In genomic region chr2:121530563-121531334, GRCh38 we compare ENCODE assay signal across 8 cellular contexts. TPM values are rescaled to one million over a fixed set of nuclear protein-coding genes. Genes with fewer than 3 reads are reported as not detected.
DNase-seq lines count a peak whose midpoint lies in the region; ATAC-seq and TF ChIP-seq lines count a peak whose summit lies in the region.

Gene RNU4ATAC (plus strand): TSS chr2:121530880.

- peak within 1 kb of the TSS; percentile 100 for H3K27ac Mint-ChIP-seq in activated T-cell treated with anti-CD3 and anti-CD28 coated beads, Interleukin-2, amount 50 U/mL, for 24 hours

- peak within 1 kb of the TSS; percentile 97 for H3K56ac ChIP-seq in IMR-90 (ENCODE audit: extremely low read depth, insufficient read depth, low read length)

- H3K14ac ChIP-seq in IMR-90 (replicated peaks; ENCODE audit: low read depth, low read length) = peak within 1 kb of the TSS; percentile 98

- H4K8ac ChIP-seq in IMR-90 (ENCODE audit: low read depth in 2 of 2, low read length in 2 of 2) = peak within 1 kb of the TSS; percentile 45 to 97

- intact Hi-C loops in IMR-90 (cut with micrococcal nuclease) = loop anchor here (1.0 to 5.0 kb wide), 5 partner anchors 67 to 218 kb away; partner anchors contain the start of genes CLASP1 and NIFK
- intact Hi-C loops in esophagus muscularis mucosa (cut with DNase I) = loop anchor here (5.0 kb wide), 2 partner anchors 187 to 202 kb away; no protein-coding TSS in a partner anchor

- peak; percentile 59 for TF ChIP-seq RAD21 in IMR-90 (IDR thresholded peaks at IDR 0.05; ENCODE audit: low read length)

- H3K27me3 ChIP-seq in IMR-90 (ENCODE audit: control insufficient read depth, insufficient read depth, low read length) = no peaks in the 10 kb centered on the region
- no peaks in the 10 kb centered on the region for H3K27me3 ChIP-seq in esophagus muscularis mucosa
- H3K27me3 ChIP-seq in muscle layer of duodenum (ENCODE audit: low read depth, low read length) = no peaks in the 10 kb centered on the region

- peak within 1 kb of the TSS; percentile 46; the same call in 1 of the 3 replicates for H2BK15ac ChIP-seq in IMR-90 (ENCODE audit: low read depth, low read length)

- H3K4me2 ChIP-seq in IMR-90 (ENCODE audit: low read depth, low read length) = peak within 1 kb of the TSS; percentile 84

- POLR2A ChIA-PET in IMR-90 (lab: Charles Lee; ENCODE audit: unreplicated experiment) = interaction anchor here (0.6 to 1.1 kb wide), 5 partner anchors 13 to 185 kb away, joined by 3 to 12 read pairs (median 6); partner anchors contain the start of gene CLASP1

- H3K4me3 ChIP-seq in IMR-90 (ENCODE audit: insufficient read depth, low read depth, low read length) (peak within 1 kb of the TSS; percentile 79), esophagus muscularis mucosa (peak within 1 kb of the TSS; percentile 69 to 86 (median 79)), muscle layer of duodenum (ENCODE audit: low read depth in 1 of 2, low read length in 2 of 2) (peak within 1 kb of the TSS; percentile 81 to 90)

- H3K23ac ChIP-seq in IMR-90 (ENCODE audit: low read depth, low read length) = peak within 1 kb of the TSS; percentile 95

- H3K27me3 Mint-ChIP-seq in activated T-cell treated with anti-CD3 and anti-CD28 coated beads, Interleukin-2, amount 50 U/mL, for 24 hours = no peaks in the 10 kb centered on the region

- H2AFZ ChIP-seq in IMR-90 (replicated peaks; ENCODE audit: low read length, poor library complexity) = peak within 1 kb of the TSS; percentile 91

- H3K79me1 ChIP-seq in IMR-90 (ENCODE audit: low read depth in 1 of 2, low read length in 2 of 2) = peaks cover 27 to 59% of the 10 kb centered on the region in 2 experiments

- H3K36me3 Mint-ChIP-seq in activated T-cell treated with anti-CD3 and anti-CD28 coated beads, Interleukin-2, amount 50 U/mL, for 24 hours (ENCODE audit: low read depth) = peaks cover 42% of the 10 kb centered on the region

- TF ChIP-seq POLR2A in IMR-90 (IDR thresholded peaks at IDR 0.05; ENCODE audit: low read depth, low read length) (peak; percentile 99), esophagus muscularis mucosa (IDR thresholded peaks at IDR 0.05; ENCODE audit: low read depth) (peak; percentile 100)

- peak within 1 kb of the TSS; percentile 94 for H2AK9ac ChIP-seq in IMR-90 (replicated peaks; ENCODE audit: low read depth, low read length, poor library complexity)

- 2% methylated on average over 12 of the region's 47 CpGs; no CpG with 5 or more reads in 1 of the 2 experiments for whole genome bisulfite sequencing in IMR-90 (ENCODE audit: extremely low coverage in 2 of 2, insufficient read length in 1 of 2), 2 experiments
- under 1% methylated on average over 41 of the region's 47 CpGs for WGBS in esophagus muscularis mucosa

- H3K27ac ChIP-seq in IMR-90 (ENCODE audit: insufficient read depth, low read length) (peak within 1 kb of the TSS; percentile 94), esophagus muscularis mucosa (replicated peaks in 1 of 4) (peak within 1 kb of the TSS; percentile 91 to 95 (median 94)), muscle layer of duodenum (ENCODE audit: low read length) (peak within 1 kb of the TSS; percentile 97)

- peaks cover 9% of the 10 kb centered on the region for H3K9me1 ChIP-seq in IMR-90 (ENCODE audit: insufficient read depth, low read length)

- ATAC-seq in GM21528 (IDR thresholded peaks at IDR 0.05; ENCODE audit: low FRiP score, unreplicated experiment) (peak; percentile 82), IMR-90 (ENCODE audit: low read depth) (peak; percentile 83)

- H2AK5ac ChIP-seq in IMR-90 (ENCODE audit: low read depth, low read length) = peak within 1 kb of the TSS; percentile 91

- peak within 1 kb of the TSS; percentile 91 for H2BK5ac ChIP-seq in IMR-90 (ENCODE audit: low read depth, low read length, poor library complexity, severe bottlenecking)

- H3K9me3 ChIP-seq in IMR-90 (ENCODE audit: control insufficient read depth, insufficient read depth, low read length) = no peaks in the 10 kb centered on the region
- no peaks in the 10 kb centered on the region for H3K9me3 ChIP-seq in esophagus muscularis mucosa
- H3K9me3 ChIP-seq in muscle layer of duodenum (ENCODE audit: control insufficient read depth in 1 of 2, low read length in 2 of 2) = no peaks in the 10 kb centered on the region

- CTCF ChIA-PET in IMR-90 (lab: Yijun Ruan, JAX) = interaction anchor here (0.5 to 1.1 kb wide), 6 partner anchors 10 to 188 kb away, joined by 3 to 5 read pairs (median 3); no protein-coding TSS in a partner anchor

- H3K4me1 ChIP-seq in IMR-90 (ENCODE audit: control insufficient read depth, insufficient read depth, low read length) = peaks cover 6% of the 10 kb centered on the region
- peaks cover 48 to 75% (median 64%) of the 10 kb centered on the region in 4 donors for H3K4me1 ChIP-seq in esophagus muscularis mucosa
- H3K4me1 ChIP-seq in muscle layer of duodenum (ENCODE audit: control insufficient read depth in 1 of 2, insufficient read depth in 2 of 2, low read length in 2 of 2) = peaks cover 20 to 54% of the 10 kb centered on the region in 2 donors

- peak within 1 kb of the TSS; percentile 89 for H2BK20ac ChIP-seq in IMR-90 (ENCODE audit: low read depth, low read length)

- dilution Hi-C loops in IMR-90 (cut with HindIII; ENCODE audit: low sequenced_read_pairs, unreplicated experiment) = no loop called here

- peaks cover 70% of the 10 kb centered on the region for H3K4me1 Mint-ChIP-seq in activated T-cell treated with anti-CD3 and anti-CD28 coated beads, Interleukin-2, amount 50 U/mL, for 24 hours (ENCODE audit: low read depth)

- TSS peak; percentile 100 for BruUV-seq in IMR-90 (replicated peaks; lab: Mats Ljungman, UMichigan)

- peak within 1 kb of the TSS; percentile 95 for H3K18ac ChIP-seq in IMR-90 (ENCODE audit: low read depth, low read length)

- H4K20me1 ChIP-seq in IMR-90 (ENCODE audit: insufficient read depth, low read length) = peaks cover 25% of the 10 kb centered on the region

- peak within 1 kb of the TSS; percentile 82 for H4K5ac ChIP-seq in IMR-90 (ENCODE audit: low read depth, low read length)

- DNase-seq in DMS153 treated with DMSO at 0.1 percent for 48 hours (lab: John Stamatoyannopoulos, UW; ENCODE audit: unreplicated experiment) = peak; percentile 85
- DNase-seq in IMR-90 = peak; percentile 99
- peak; percentile 77 for DNase-seq in OCI-M2 (lab: John Stamatoyannopoulos, UW; ENCODE audit: unreplicated experiment)
- DNase-seq in activated T-cell treated with anti-CD3 and anti-CD28 coated beads, Interleukin-2, amount 50 U/mL, for 24 hours = peak; percentile 92
- DNase-seq in esophagus muscularis mucosa (ENCODE audit: extremely low spot score) = peak; percentile 97
- peak; percentile 76 to 82 for DNase-seq in stimulated activated CD8-positive, alpha-beta memory T cell treated with anti-CD3 and anti-CD28 coated beads, Interleukin-7, amount 100 ng/mL, for 4 hours (ENCODE audit: low read depth in 2 of 2)

- in situ Hi-C loops in IMR-90 (cut with MboI; ENCODE audit: low sequenced_read_pairs) = loop anchor here (10.0 to 25.0 kb wide), 2 partner anchors 194 to 443 kb away; no protein-coding TSS in a partner anchor

- peak within 1 kb of the TSS; percentile 89 for H3K9ac ChIP-seq in IMR-90 (ENCODE audit: low read depth, low read length)

- H3K4me3 Mint-ChIP-seq in activated T-cell treated with anti-CD3 and anti-CD28 coated beads, Interleukin-2, amount 50 U/mL, for 24 hours = peak within 1 kb of the TSS; percentile 83

- peak within 1 kb of the TSS; percentile 98 for H3K4ac ChIP-seq in IMR-90 (ENCODE audit: low read depth, low read length)

- TF ChIP-seq EP300 in esophagus muscularis mucosa (IDR thresholded peaks at IDR 0.05) = no peak

- H4K91ac ChIP-seq in IMR-90 (ENCODE audit: insufficient read depth, low read depth, low read length) = peak within 1 kb of the TSS; percentile 95

- H3K36me3 ChIP-seq in IMR-90 (ENCODE audit: control insufficient read depth, insufficient read depth, low read length) (peaks cover 3% of the 10 kb centered on the region), esophagus muscularis mucosa (peaks cover 0 to 5% (median 2%) of the 10 kb centered on the region in 4 donors), muscle layer of duodenum (ENCODE audit: control insufficient read depth in 1 of 2, insufficient read depth in 2 of 2, low read length in 2 of 2) (peaks cover 0 to 4% of the 10 kb centered on the region in 2 donors)

- H2BK120ac ChIP-seq in IMR-90 (ENCODE audit: low read depth, low read length) = peak within 1 kb of the TSS; percentile 89

- peak; percentile 58 for TF ChIP-seq CTCF in IMR-90 (conservative IDR thresholded peaks at IDR 0.05; ENCODE audit: low read depth, low read length)
- peak; percentile 67 to 74 (median 69) for TF ChIP-seq CTCF in esophagus muscularis mucosa (IDR thresholded peaks at IDR 0.05)

- no peaks in the 10 kb centered on the region for H3K9me3 Mint-ChIP-seq in activated T-cell treated with anti-CD3 and anti-CD28 coated beads, Interleukin-2, amount 50 U/mL, for 24 hours

TF ChIP-seq in IMR-90, 13 proteins besides CTCF, POLR2A, EP300 and RAD21 (continues in another document):
- TF ChIP-seq MAFK (IDR thresholded peaks at IDR 0.05; ENCODE audit: low read depth, low read length) = peak; percentile 95
- peak; percentile 67 for TF ChIP-seq NFE2L2 (IDR thresholded peaks at IDR 0.05; ENCODE audit: low read depth, low read length)
- no peak for TF ChIP-seq ELK1 (IDR thresholded peaks at IDR 0.05; ENCODE audit: borderline replicate concordance, low read depth, low read length)
- TF ChIP-seq RCOR1 (IDR thresholded peaks at IDR 0.05; ENCODE audit: insufficient replicate concordance, low read length) = no peak
- peak; percentile 75; the same call in 1 of the 2 replicates for TF ChIP-seq CHD1 (IDR thresholded peaks at IDR 0.05; ENCODE audit: low read depth, low read length)
- TF ChIP-seq CEBPB (IDR thresholded peaks at IDR 0.05; ENCODE audit: low read depth, low read length) = peak; percentile 90
- TF ChIP-seq MXI1 (IDR thresholded peaks at IDR 0.05; ENCODE audit: borderline replicate concordance, low read depth, low read length) = no peak
- peak; percentile 86 for TF ChIP-seq MAZ (IDR thresholded peaks at IDR 0.05; ENCODE audit: borderline replicate concordance, low read depth, low read length)
- TF ChIP-seq RFX5 (IDR thresholded peaks at IDR 0.05; ENCODE audit: low read depth, low read length) = no peak
- peak; percentile 36; the same call in 1 of the 2 replicates for TF ChIP-seq SMC3 (IDR thresholded peaks at IDR 0.05; ENCODE audit: low read depth, low read length)

RNA-seq across cellular contexts. Expression of gene RNU4ATAC, which starts in this region (rescaled TPM):
- total RNA-seq in IMR-90 (2012; rRNA removed) (under 0.01 TPM in 2 replicates), esophagus muscularis mucosa (not detected)
- polyA plus RNA-seq in IMR-90 (2012; rRNA removed) = not detected in 2 replicates
- polyA plus RNA-seq in IMR-90 (2012; cell fraction: cytosol; rRNA removed) = not detected in 2 replicates
- not detected in 2 replicates for polyA plus RNA-seq in IMR-90 (2012; cell fraction: nucleus; rRNA removed; ENCODE audit: low replicate concordance)

Comparison
In these comparisons a context has a peak if more than half of its experiments do, and no peak if none do; other contexts are left out.
1. Peak in every context shown above with its lines: DNase-seq, ATAC-seq, H3K4me3 ChIP-seq and H3K27ac ChIP-seq.
2. Peak in DNase-seq, ATAC-seq, H3K4me3 ChIP-seq, H3K27ac ChIP-seq, H3K9ac ChIP-seq and H3K4me2 ChIP-seq in IMR-90; RNA of the gene not detected or under 1 TPM.
3. Peak in DNase-seq, H3K4me3 ChIP-seq and H3K27ac ChIP-seq in esophagus muscularis mucosa; RNA of the gene not detected or under 1 TPM.